In genomic region chr11:96551136-96551535, GRCh38 we compare ENCODE assay signal across 24 cellular contexts.
A peak's percentile ranks its signal among the peaks of the same experiment; 100 is the strongest.
DNase-seq lines count a peak whose midpoint lies in the region; ATAC-seq, FAIRE-seq and TF ChIP-seq lines count a peak whose summit lies in the region.
"Had no signal": no experiment of that assay in that cellular context is flagged by ENCODE, and none has a peak within 500 bp of the region (broad histone marks: within the 10 kb centered on the region; RNA-seq: fewer than 3 reads in every experiment).

No MANE protein-coding gene starts in this region.

- no peak overlapping the region for H3K27ac Mint-ChIP-seq in GM23338
- H3K27ac Mint-ChIP-seq: B cell; CD4-positive, CD25-positive, alpha-beta regulatory T cell; CD8-positive, alpha-beta T cell; HFFc6 had no signal

- no peak for TF ChIP-seq EP300 in H1 (IDR thresholded peaks at IDR 0.05; ENCODE audit: borderline replicate concordance in 1 of 2, low read depth in 2 of 2, low read length in 2 of 2)

- H3K9ac ChIP-seq in H1 (replicated peaks in 1 of 4; ENCODE audit: extremely low read depth in 1 of 4, low read depth in 3 of 4, low read length in 3 of 4) = no peak overlapping the region
- H3K9ac ChIP-seq: BLaER1, GM23248 had no signal

- H4K91ac ChIP-seq in H1 (replicated peaks; ENCODE audit: insufficient read length, low read length) = no peak overlapping the region

- no peaks in the 10 kb centered on the region for H3K27me3 ChIP-seq in GM23338 (ENCODE audit: insufficient read depth)
- no peaks in the 10 kb centered on the region for H3K27me3 ChIP-seq in SJCRH30
- no peaks in the 10 kb centered on the region for H3K27me3 ChIP-seq in H1 (replicated peaks in 1 of 4; ENCODE audit: control insufficient read depth in 3 of 4, extremely low read depth in 1 of 4, insufficient read depth in 3 of 4, low read length in 3 of 4)
- no peaks in the 10 kb centered on the region for H3K27me3 ChIP-seq in upper lobe of right lung
- H3K27me3 ChIP-seq: BLaER1 had no signal

- H3K18ac ChIP-seq in H1 (ENCODE audit: extremely low read depth, low read length) = no peak overlapping the region

- H3K4me1 ChIP-seq in GM23338 (ENCODE audit: insufficient read depth) (no peaks in the 10 kb centered on the region), SJCRH30 (no peaks in the 10 kb centered on the region), H1 (replicated peaks in 1 of 4; ENCODE audit: control insufficient read depth in 3 of 4, insufficient read depth in 4 of 4, low read length in 3 of 4) (no peaks in the 10 kb centered on the region), upper lobe of right lung (no peaks in the 10 kb centered on the region)
- H3K4me1 ChIP-seq: BLaER1, Caco-2, HAP-1 had no signal

- CTCF ChIA-PET in H1 (lab: Charles Lee; ENCODE audit: partially characterized antibody) = interaction anchor here (1.2 kb wide), 1 partner anchor 88 kb away, joined by 4 read pairs; no protein-coding TSS in a partner anchor

- no peaks in the 10 kb centered on the region for H3K4me1 Mint-ChIP-seq in GM23338
- H3K4me1 Mint-ChIP-seq: B cell; CD4-positive, CD25-positive, alpha-beta regulatory T cell had no signal

- H2BK120ac ChIP-seq in H1 (replicated peaks; ENCODE audit: low read depth, low read length) = no peak overlapping the region

- no peak for TF ChIP-seq POLR2A in H1 (IDR thresholded peaks at IDR 0.05; ENCODE audit: control extremely low read depth in 1 of 2, low read depth in 2 of 2, low read length in 2 of 2)

- no peak overlapping the region for H3K4ac ChIP-seq in H1 (replicated peaks; ENCODE audit: insufficient read length, low read depth, low read length)

- H3K36me3 Mint-ChIP-seq in GM23338 (ENCODE audit: low read depth) = peaks cover 5% of the 10 kb centered on the region; the same call in 1 of the 3 replicates
- H3K36me3 Mint-ChIP-seq: CD4-positive, CD25-positive, alpha-beta regulatory T cell; CD8-positive, alpha-beta T cell had no signal

- 0 out of 2 replicates have a peak overlapping the region, but pooled peaks have one; percentile 68 for H4K8ac ChIP-seq in H1 (ENCODE audit: extremely low read depth, insufficient read depth, low read length)

- WGBS in H1 (ENCODE audit: extremely low coverage in 1 of 2, insufficient coverage in 1 of 2, insufficient read length in 1 of 2, insufficient replicate concordance in 2 of 2, low coverage in 1 of 2, low lambda C conversion rate in 2 of 2, missing lambda C conversion rate in 1 of 2), 2 experiments = 84% methylated on average over 5 of the region's 5 CpGs; no CpG with 5 or more reads in 1 of the 2 experiments

- intact Hi-C loops in upper lobe of right lung (cut with DNase I) = no loop called here

- no peak overlapping the region for H2BK12ac ChIP-seq in H1 (ENCODE audit: low read depth, low read length)

- no peak for FAIRE-seq in H1 (lab: Jason Lieb, UNC)
- FAIRE-seq: A204.1, G401.6, GM12878, GM19239, H54 had no signal

- no peaks in the 10 kb centered on the region for H3K9me3 ChIP-seq in SJCRH30 (replicated peaks)
- H3K9me3 ChIP-seq in H1 (ENCODE audit: insufficient read depth in 2 of 2, low read depth in 1 of 2, low read length in 1 of 2) = peaks cover 0 to 4% of the 10 kb centered on the region in 2 experiments; a peak in 1 of 4 replicates
- H3K9me3 ChIP-seq in upper lobe of right lung = no peaks in the 10 kb centered on the region
- H3K9me3 ChIP-seq: BLaER1, Caco-2, HAP-1 had no signal

- H3K79me2 ChIP-seq in GM23338 (replicated peaks; ENCODE audit: insufficient read depth) (no peaks in the 10 kb centered on the region), H1 (ENCODE audit: control insufficient read depth in 1 of 2, insufficient read depth in 2 of 2, low read length in 2 of 2) (no peaks in the 10 kb centered on the region)

- no peak overlapping the region for H3K56ac ChIP-seq in H1 (replicated peaks; ENCODE audit: insufficient read length, low read depth, low read length)

- H2BK5ac ChIP-seq in H1 (ENCODE audit: low read depth, low read length) = no peak overlapping the region

- ATAC-seq in GM23338 = no peak
- no peak for ATAC-seq in upper lobe of right lung
- ATAC-seq: CD8-positive, alpha-beta T cell; GM12878 had no signal

- POLR2A ChIA-PET in H1 (lab: Charles Lee; ENCODE audit: partially characterized antibody) = no interaction called here

- no peaks in the 10 kb centered on the region for H4K20me1 ChIP-seq in GM23338 (replicated peaks; ENCODE audit: insufficient read depth)
- no peaks in the 10 kb centered on the region for H4K20me1 ChIP-seq in H1 (replicated peaks in 1 of 2; ENCODE audit: control insufficient read depth in 1 of 2, insufficient read depth in 2 of 2, low read length in 2 of 2)
- H4K20me1 ChIP-seq: BLaER1 had no signal

- H3K4me3 ChIP-seq in GM23338 (no peak overlapping the region), SJCRH30 (no peak overlapping the region), H1 (ENCODE audit: extremely low read depth in 1 of 4, insufficient read depth in 2 of 4, low read depth in 3 of 4, low read length in 4 of 4) (no peak overlapping the region), upper lobe of right lung (no peak overlapping the region)
- H3K4me3 ChIP-seq: BLaER1, GM12878, GM23248, HAP-1 had no signal

- H3K9me3 Mint-ChIP-seq in GM23338 = peaks cover 8% of the 10 kb centered on the region; the same call in 2 of the 3 replicates
- H3K9me3 Mint-ChIP-seq: CD8-positive, alpha-beta T cell; HFFc6 had no signal

- no peak for TF ChIP-seq RAD21 in H1 (IDR thresholded peaks at IDR 0.05 in 1 of 2, conservative IDR thresholded peaks at IDR 0.05 in 1 of 2; ENCODE audit: low read depth in 2 of 2, low read length in 2 of 2)

- H4K5ac ChIP-seq in H1 (ENCODE audit: insufficient read length, low read depth, low read length) = no peak overlapping the region

- H2BK20ac ChIP-seq in H1 (ENCODE audit: low read length) = no peak overlapping the region

- no peaks in the 10 kb centered on the region for H3K79me1 ChIP-seq in H1 (ENCODE audit: low read depth, low read length)

- H3K27me3 Mint-ChIP-seq in GM23338 (ENCODE audit: insufficient read depth, low read depth, poor library complexity) = peaks cover 4% of the 10 kb centered on the region
- H3K27me3 Mint-ChIP-seq: CD4-positive, CD25-positive, alpha-beta regulatory T cell had no signal

- H3K4me2 ChIP-seq in GM23338 = no peak overlapping the region
- H3K4me2 ChIP-seq in H1 (ENCODE audit: insufficient read depth in 1 of 2, low read depth in 2 of 2, low read length in 2 of 2) = no peak overlapping the region
- H3K4me2 ChIP-seq: BLaER1 had no signal

- H2AK5ac ChIP-seq in H1 (ENCODE audit: low read depth, low read length) = no peak overlapping the region

- no peak for DNase-seq in GM23338 (ENCODE audit: low spot score)
- peak; percentile 4 for DNase-seq in SJCRH30
- no peak for DNase-seq in H1 (ENCODE audit: low read depth in 1 of 2, low spot score in 2 of 2)
- DNase-seq in upper lobe of right lung = peak; percentile 18
- no peak for DNase-seq in substantia nigra (lab: John Stamatoyannopoulos, UW)
- no peak for DNase-seq in NCI-H2107 treated with DMSO at 0.1 percent for 48 hours (lab: John Stamatoyannopoulos, UW; ENCODE audit: unreplicated experiment)
- no peak for DNase-seq in GM03348 (ENCODE audit: low spot score)
- DNase-seq: Caco-2; CD4-positive, CD25-positive, alpha-beta regulatory T cell; CD8-positive, alpha-beta T cell; DMS153; DND-41; GM23248; HFFc6 had no signal

- H2BK15ac ChIP-seq in H1 (ENCODE audit: low read length) = no peak overlapping the region

- H3K14ac ChIP-seq in H1 (ENCODE audit: insufficient read length) = no peak overlapping the region

- no peak overlapping the region for H3K27ac ChIP-seq in GM23338 (ENCODE audit: low read depth)
- H3K27ac ChIP-seq in SJCRH30 = no peak overlapping the region
- no peak overlapping the region for H3K27ac ChIP-seq in H1 (ENCODE audit: low read depth, low read length)
- H3K27ac ChIP-seq in upper lobe of right lung = no peak overlapping the region
- no peak overlapping the region for H3K27ac ChIP-seq in substantia nigra (ENCODE audit: low read depth, low read length, poor library complexity, severe bottlenecking)
- H3K27ac ChIP-seq: 22Rv1, BLaER1, C4-2B, GM23248 had no signal

- TF ChIP-seq CTCF in GM23338 (conservative IDR thresholded peaks at IDR 0.05; ENCODE audit: low read depth in 2 of 2) (no peak), H1 (IDR thresholded peaks at IDR 0.05; ENCODE audit: control extremely low read depth in 1 of 3, insufficient read depth in 1 of 3, low read depth in 1 of 3, low read length in 3 of 3) (no peak), upper lobe of right lung (IDR thresholded peaks at IDR 0.05) (no peak)

- H3F3A ChIP-seq in GM23338 (replicated peaks; ENCODE audit: low read depth) = no peaks in the 10 kb centered on the region

- H2AFZ ChIP-seq in GM23338 = peak overlapping the region; percentile 81
- H2AFZ ChIP-seq in H1 (ENCODE audit: low read length) = no peak overlapping the region; the same call in 1 of the 2 replicates
- H2AFZ ChIP-seq: GM23248 had no signal

- no peak overlapping the region for H3K23ac ChIP-seq in H1 (ENCODE audit: insufficient read length)

- 0 out of 2 replicates have a peak, but pooled peaks cover 1% of the 10 kb centered on the region for H3K9me2 ChIP-seq in GM23338 (ENCODE audit: insufficient read depth)

- H3K36me3 ChIP-seq in GM23338 (ENCODE audit: insufficient read depth) (no peaks in the 10 kb centered on the region), SJCRH30 (no peaks in the 10 kb centered on the region), H1 (ENCODE audit: control insufficient read depth in 2 of 4, insufficient read depth in 4 of 4, low read length in 3 of 4) (no peaks in the 10 kb centered on the region), upper lobe of right lung (no peaks in the 10 kb centered on the region)
- H3K36me3 ChIP-seq: BLaER1, HAP-1 had no signal

- no peaks in the 10 kb centered on the region for H3K23me2 ChIP-seq in H1 (ENCODE audit: low read depth, low read length)

- no peak overlapping the region for H3K4me3 Mint-ChIP-seq in GM23338
- H3K4me3 Mint-ChIP-seq: B cell; CD4-positive, CD25-positive, alpha-beta regulatory T cell; CD8-positive, alpha-beta T cell; HFFc6 had no signal

TF ChIP-seq in H1, 55 proteins besides CTCF, POLR2A, EP300 and RAD21 (continues in another document):
- TF ChIP-seq RBBP5 (IDR thresholded peaks at IDR 0.05; ENCODE audit: borderline replicate concordance, low read depth, low read length) = no peak
- no peak for TF ChIP-seq JUND (IDR thresholded peaks at IDR 0.05; ENCODE audit: low read length)
- no peak for TF ChIP-seq HDAC6 (IDR thresholded peaks at IDR 0.05; ENCODE audit: low read depth, low read length)
- no peak for TF ChIP-seq CBX5 (IDR thresholded peaks at IDR 0.05; ENCODE audit: low read depth, low read length)
- TF ChIP-seq TAF1 (IDR thresholded peaks at IDR 0.05; ENCODE audit: low read depth, low read length) = no peak
- TF ChIP-seq MAFK (IDR thresholded peaks at IDR 0.05; ENCODE audit: low read depth, low read length) = no peak
- no peak for TF ChIP-seq BCL11A (IDR thresholded peaks at IDR 0.05; ENCODE audit: low read depth in 2 of 2, low read length in 2 of 2)
- no peak for TF ChIP-seq RNF2 (IDR thresholded peaks at IDR 0.05; ENCODE audit: borderline replicate concordance, low read depth, low read length, missing control alignments, poor library complexity, severe bottlenecking)
- TF ChIP-seq SIRT6 (IDR thresholded peaks at IDR 0.05; ENCODE audit: low read length) = no peak
- no peak for TF ChIP-seq SAP30 (IDR thresholded peaks at IDR 0.05; ENCODE audit: insufficient read depth, insufficient replicate concordance, low read length)
- TF ChIP-seq ZNF274 (IDR thresholded peaks at IDR 0.05; ENCODE audit: borderline replicate concordance, extremely low read depth, low read length) = no peak

Comparison
In these comparisons a context has a peak if more than half of its experiments do, and no peak if none do; other contexts are left out.
1. DNase-seq: peak in SJCRH30 (2 of 2) and upper lobe of right lung (single experiment); none in GM23338 (single experiment), H1 (0 of 2), substantia nigra (0 of 49), NCI-H2107 treated with DMSO at 0.1 percent for 48 hours (single experiment) and GM03348 (single experiment).